In genomic region chr2:201130524-201131186, GRCh38 we compare ENCODE assay signal across 8 cellular contexts. TPM values are rescaled to one million over a fixed set of nuclear protein-coding genes. Genes with fewer than 3 reads are reported as not detected.
A peak's percentile ranks its signal among the peaks of the same experiment; 100 is the strongest.
DNase-seq lines count a peak whose midpoint lies in the region; ATAC-seq, FAIRE-seq and TF ChIP-seq lines count a peak whose summit lies in the region.

No MANE protein-coding gene starts in this region.

- DNase-seq in NT2/D1 (ENCODE audit: low read depth, low spot score), result peak; percentile 48
- DNase-seq in K562 (ENCODE audit: extremely low read depth in 1 of 4, low spot score in 3 of 4), result peak in 2 of 4 experiments; percentile 39 to 69
- DNase-seq in lung microvascular endothelial cell (ENCODE audit: low read depth in 2 of 2), result peak; percentile 45 to 97
- no peak for DNase-seq in hepatic stellate cell (ENCODE audit: low spot score)
- DNase-seq in NCI-H1048 (lab: John Stamatoyannopoulos, UW), result no peak
- DNase-seq in hypothalamus (lab: John Stamatoyannopoulos, UW), result no peak

- TF ChIP-seq EP300 in K562 (IDR thresholded peaks at IDR 0.05; ENCODE audit: low read length), result peak; percentile 67; the same call in 1 of the 2 replicates

- no peaks in the 10 kb centered on the region for H4K20me1 ChIP-seq in K562 (replicated peaks; ENCODE audit: control insufficient read depth, insufficient read depth, low read length)

- H3K9ac ChIP-seq in NT2/D1 (ENCODE audit: insufficient read length, low read depth), result no peak overlapping the region
- H3K9ac ChIP-seq in K562 (ENCODE audit: insufficient read depth in 1 of 2, low read depth in 2 of 2, low read length in 2 of 2), result peak overlapping the region; percentile 4 to 69; a peak in 3 of 4 replicates

- no peaks in the 10 kb centered on the region for H3K9me3 ChIP-seq in NT2/D1 (ENCODE audit: insufficient read depth, low read length)
- no peaks in the 10 kb centered on the region for H3K9me3 ChIP-seq in K562 (replicated peaks; ENCODE audit: control insufficient read depth, insufficient read depth, low read depth, low read length)

- peak; percentile 71 for FAIRE-seq in K562 (lab: Jason Lieb, UNC)

- H3K9me1 ChIP-seq in K562 (ENCODE audit: control insufficient read depth, insufficient read depth, low read length), result no peaks in the 10 kb centered on the region

- H3K27ac ChIP-seq in K562 (ENCODE audit: extremely low read depth, low read depth, low read length), result peak overlapping the region; percentile 78

- H3K79me2 ChIP-seq in K562 (ENCODE audit: control insufficient read depth, insufficient read depth, low read length), result peaks cover 84% of the 10 kb centered on the region

- H2AFZ ChIP-seq in K562 (ENCODE audit: low read depth, low read length), result peak overlapping the region; percentile 30; the same call in 1 of the 2 replicates

- H3K4me3 ChIP-seq in NT2/D1 (ENCODE audit: insufficient read length, low read depth) (no peak overlapping the region), K562 (peak overlapping the region; percentile 12)

- in situ Hi-C loops in K562 (cut with MboI), result no loop called here

- TF ChIP-seq POLR2A in K562 (conservative IDR thresholded peaks at IDR 0.05), result no peak; the same call in 1 of the 2 replicates

- no peaks in the 10 kb centered on the region for H3K27me3 ChIP-seq in NT2/D1 (ENCODE audit: insufficient read depth, insufficient read length)
- no peaks in the 10 kb centered on the region for H3K27me3 ChIP-seq in K562 (ENCODE audit: control insufficient read depth in 2 of 2, insufficient read depth in 2 of 2, low read length in 2 of 2)

- intact Hi-C loops in K562 (cut with micrococcal nuclease), result no loop called here

- CTCF ChIA-PET in K562 (lab: Yijun Ruan, JAX; ENCODE audit: low intra/inter-chr PET ratio), result no interaction called here

- H3K4me1 ChIP-seq in NT2/D1 (ENCODE audit: insufficient read depth, insufficient read length) (peaks cover 6% of the 10 kb centered on the region), K562 (replicated peaks in 1 of 2; ENCODE audit: control insufficient read depth in 2 of 2, insufficient read depth in 2 of 2, low read length in 2 of 2) (peaks cover 17 to 55% of the 10 kb centered on the region in 2 experiments)

- TSS peak; percentile 5 for BruUV-seq in K562 (replicated peaks; lab: Mats Ljungman, UMichigan)

- WGBS in K562 (ENCODE audit: insufficient coverage, low coverage, missing lambda C conversion rate), result 15% methylated on average over 2 of the region's 3 CpGs

- ATAC-seq in GM18867 (IDR thresholded peaks at IDR 0.05; ENCODE audit: unreplicated experiment) (peak; percentile 29), K562 (peak; percentile 50), HG03025 (IDR thresholded peaks at IDR 0.05; ENCODE audit: low FRiP score, unreplicated experiment) (no peak)

- H3K4me2 ChIP-seq in K562 (ENCODE audit: insufficient read depth, low read length), result peak overlapping the region; percentile 61

- POLR2A ChIA-PET in K562 (lab: Yijun Ruan, JAX), result interaction anchor here (0.6 to 1.3 kb wide), 6 partner anchors 10 to 56 kb away, joined by 3 to 6 read pairs (median 3); partner anchors contain the start of gene CFLAR

- TF ChIP-seq CTCF in K562 (IDR thresholded peaks at IDR 0.05 in 2 of 3, conservative IDR thresholded peaks at IDR 0.05 in 1 of 3; ENCODE audit: insufficient read depth in 2 of 3, low read depth in 1 of 3, low read length in 3 of 3), result no peak

- TF ChIP-seq RAD21 in K562 (CRISPR knock-in tag; conservative IDR thresholded peaks at IDR 0.05 in 1 of 2, IDR thresholded peaks at IDR 0.05 in 1 of 2), result no peak

- H3K36me3 ChIP-seq in NT2/D1 (ENCODE audit: insufficient read depth, insufficient read length, low read length) (peaks cover 17% of the 10 kb centered on the region), K562 (ENCODE audit: control insufficient read depth, insufficient read depth, low read length) (peaks cover 41% of the 10 kb centered on the region)

TF ChIP-seq in K562, 482 proteins besides CTCF, POLR2A, EP300 and RAD21 (continues in another document):
- no peak for TF ChIP-seq ARHGAP35 (IDR thresholded peaks at IDR 0.05; ENCODE audit: partially characterized antibody)

RNA-seq across cellular contexts. Expression of gene CFLAR, which starts 14.7 kb away (rescaled TPM):
- 362 and 472 TPM in 2 replicates for total RNA-seq in K562 (2011; cell fraction: chromatin; rRNA removed; ENCODE audit: low replicate concordance)
- 167 and 172 TPM in 2 replicates for total RNA-seq in K562 (2011; cell fraction: nucleolus; rRNA removed)
- 230 and 255 TPM in 2 replicates for total RNA-seq in K562 (2011; cell fraction: nucleoplasm; rRNA removed)
- total RNA-seq in K562 (2014; rRNA removed) (46.0 and 48.6 TPM in 2 replicates), K562 (2014; rRNA removed; fragmentation: Illumina TruSeq; extraction: Trizol) (73.6 and 95.3 TPM in 2 replicates), K562 (2015; rRNA removed; fragmentation: Illumina TruSeq; extraction: Trizol) (32.9 and 39.4 TPM in 2 replicates), K562 (2021) (66.4 and 78.4 TPM in 2 replicates), lung microvascular endothelial cell (79.1 and 101 TPM in 2 replicates)
- polyA plus RNA-seq in K562 (2011; rRNA removed) (55.5 and 102 TPM in 2 replicates), K562 (2014; fragmentation: Illumina TruSeq; extraction: Trizol) (54.0 and 55.1 TPM in 2 replicates), K562 (2014; fragmentation: Nextera tagmentation; extraction: Ambion mirVana) (10 to 100 TPM; 27.5 to 30.3 TPM), K562 (2014; rRNA removed) (45.6 and 55.9 TPM in 2 replicates)
- 42.6 and 44.2 TPM in 2 replicates for polyA plus RNA-seq in K562 (2011; cell fraction: cytosol; rRNA removed)
- polyA plus RNA-seq in K562 (2011; cell fraction: nucleus; rRNA removed), result 65.0 and 100 TPM in 2 replicates
- polyA plus RNA-seq in K562 (2012), result 48.8 and 58.4 TPM in 2 replicates
- 142 and 164 TPM in 2 replicates for polyA minus RNA-seq in K562 (2011; rRNA and poly(A)+ RNA removed)
- 41.0 and 53.7 TPM in 2 replicates for polyA minus RNA-seq in K562 (2011; cell fraction: cytosol; rRNA and poly(A)+ RNA removed)
- 135 and 142 TPM in 2 replicates for polyA minus RNA-seq in K562 (2011; cell fraction: nucleus; rRNA and poly(A)+ RNA removed)

RNA-seq across cellular contexts. Expression of gene CASP10, which starts 52.3 kb away (rescaled TPM):
- 75.0 and 98.6 TPM in 2 replicates for total RNA-seq in K562 (2011; cell fraction: chromatin; rRNA removed; ENCODE audit: low replicate concordance)
- total RNA-seq in K562 (2011; cell fraction: nucleolus; rRNA removed), result 34.9 and 39.4 TPM in 2 replicates
- total RNA-seq in K562 (2011; cell fraction: nucleoplasm; rRNA removed), result 55.7 and 65.5 TPM in 2 replicates
- total RNA-seq in K562 (2014; rRNA removed) (10.8 TPM in 2 replicates), K562 (2014; rRNA removed; fragmentation: Illumina TruSeq; extraction: Trizol) (17.4 and 19.7 TPM in 2 replicates), K562 (2015; rRNA removed; fragmentation: Illumina TruSeq; extraction: Trizol) (10.7 and 12.6 TPM in 2 replicates), K562 (2021) (12.1 and 12.2 TPM in 2 replicates), lung microvascular endothelial cell (30.1 and 36.1 TPM in 2 replicates)
- polyA plus RNA-seq in K562 (2011; rRNA removed) (20.4 and 21.9 TPM in 2 replicates), K562 (2014; fragmentation: Illumina TruSeq; extraction: Trizol) (9.9 and 10.6 TPM in 2 replicates), K562 (2014; fragmentation: Nextera tagmentation; extraction: Ambion mirVana) (1 to 10 TPM; 7.1 to 7.2 TPM), K562 (2014; rRNA removed) (8.0 and 9.9 TPM in 2 replicates)
- polyA plus RNA-seq in K562 (2011; cell fraction: cytosol; rRNA removed), result 8.4 and 12.9 TPM in 2 replicates
- polyA plus RNA-seq in K562 (2011; cell fraction: nucleus; rRNA removed), result 16.1 and 18.3 TPM in 2 replicates
- 7.7 and 9.6 TPM in 2 replicates for polyA plus RNA-seq in K562 (2012)
- polyA minus RNA-seq in K562 (2011; rRNA and poly(A)+ RNA removed), result 34.7 TPM in 2 replicates
- polyA minus RNA-seq in K562 (2011; cell fraction: cytosol; rRNA and poly(A)+ RNA removed), result 13.5 and 13.9 TPM in 2 replicates
- 13.9 and 32.2 TPM in 2 replicates for polyA minus RNA-seq in K562 (2011; cell fraction: nucleus; rRNA and poly(A)+ RNA removed)

RNA-seq across cellular contexts. Expression of gene NDUFB3, which starts 58.9 kb away (rescaled TPM):
- total RNA-seq in K562 (2011; cell fraction: chromatin; rRNA removed; ENCODE audit: low replicate concordance), result 4.1 and 9.5 TPM in 2 replicates
- 6.4 and 7.8 TPM in 2 replicates for total RNA-seq in K562 (2011; cell fraction: nucleolus; rRNA removed)
- 11.7 and 11.8 TPM in 2 replicates for total RNA-seq in K562 (2011; cell fraction: nucleoplasm; rRNA removed)
- total RNA-seq in K562 (2014; rRNA removed) (116 and 156 TPM in 2 replicates), K562 (2014; rRNA removed; fragmentation: Illumina TruSeq; extraction: Trizol) (202 and 209 TPM in 2 replicates), K562 (2015; rRNA removed; fragmentation: Illumina TruSeq; extraction: Trizol) (138 and 152 TPM in 2 replicates), K562 (2021) (127 and 142 TPM in 2 replicates), lung microvascular endothelial cell (85.3 and 92.0 TPM in 2 replicates)
- polyA plus RNA-seq in K562 (2011; rRNA removed) (121 and 152 TPM in 2 replicates), K562 (2014; fragmentation: Illumina TruSeq; extraction: Trizol) (126 and 130 TPM in 2 replicates), K562 (2014; fragmentation: Nextera tagmentation; extraction: Ambion mirVana) (100 to 1,000 TPM; 679 to 786 TPM), K562 (2014; rRNA removed) (230 and 235 TPM in 2 replicates)
- 21.4 and 72.0 TPM in 2 replicates for polyA plus RNA-seq in K562 (2011; cell fraction: cytosol; rRNA removed)
- 13.2 and 33.7 TPM in 2 replicates for polyA plus RNA-seq in K562 (2011; cell fraction: nucleus; rRNA removed)
- polyA plus RNA-seq in K562 (2012), result 97.7 and 221 TPM in 2 replicates
- polyA minus RNA-seq in K562 (2011; rRNA and poly(A)+ RNA removed), result 53.1 and 53.6 TPM in 2 replicates
- polyA minus RNA-seq in K562 (2011; cell fraction: cytosol; rRNA and poly(A)+ RNA removed), result 14.2 and 17.0 TPM in 2 replicates
- polyA minus RNA-seq in K562 (2011; cell fraction: nucleus; rRNA and poly(A)+ RNA removed), result 4.7 and 12.2 TPM in 2 replicates

RNA-seq across cellular contexts. Expression of gene HYCC2, which starts 59.2 kb away (rescaled TPM):
- total RNA-seq in K562 (2011; cell fraction: chromatin; rRNA removed; ENCODE audit: low replicate concordance), result 36.2 and 109 TPM in 2 replicates
- 18.8 and 22.1 TPM in 2 replicates for total RNA-seq in K562 (2011; cell fraction: nucleolus; rRNA removed)
- total RNA-seq in K562 (2011; cell fraction: nucleoplasm; rRNA removed), result 55.3 and 96.3 TPM in 2 replicates
- total RNA-seq in K562 (2014; rRNA removed) (5.4 TPM in 2 replicates), K562 (2014; rRNA removed; fragmentation: Illumina TruSeq; extraction: Trizol) (15.6 and 16.9 TPM in 2 replicates), K562 (2015; rRNA removed; fragmentation: Illumina TruSeq; extraction: Trizol) (11.1 and 12.8 TPM in 2 replicates), K562 (2021) (18.9 and 20.0 TPM in 2 replicates), lung microvascular endothelial cell (6.3 and 8.5 TPM in 2 replicates)
- polyA plus RNA-seq in K562 (2011; rRNA removed) (12.2 and 14.9 TPM in 2 replicates), K562 (2014; fragmentation: Illumina TruSeq; extraction: Trizol) (6.3 and 8.5 TPM in 2 replicates), K562 (2014; fragmentation: Nextera tagmentation; extraction: Ambion mirVana) (1 to 10 TPM; 7.5 to 9.8 TPM), K562 (2014; rRNA removed) (5.2 and 5.5 TPM in 2 replicates)
- polyA plus RNA-seq in K562 (2011; cell fraction: cytosol; rRNA removed), result 2.4 and 4.6 TPM in 2 replicates
- polyA plus RNA-seq in K562 (2011; cell fraction: nucleus; rRNA removed), result 12.1 and 15.4 TPM in 2 replicates
- polyA plus RNA-seq in K562 (2012), result 3.8 TPM in 2 replicates
- 33.9 and 39.3 TPM in 2 replicates for polyA minus RNA-seq in K562 (2011; rRNA and poly(A)+ RNA removed)
- 8.9 and 12.0 TPM in 2 replicates for polyA minus RNA-seq in K562 (2011; cell fraction: cytosol; rRNA and poly(A)+ RNA removed)
- polyA minus RNA-seq in K562 (2011; cell fraction: nucleus; rRNA and poly(A)+ RNA removed), result 23.7 and 39.7 TPM in 2 replicates

Comparison
In these comparisons a context has a peak if more than half of its experiments do, and no peak if none do; other contexts are left out.
1. DNase-seq: peak in NT2/D1 (single experiment) and lung microvascular endothelial cell (2 of 2); none in hepatic stellate cell (single experiment), NCI-H1048 (single experiment) and hypothalamus (0 of 51).